Comparison of ENCODE assay signal across 1 cellular context in genomic region chr2:231034291-231034882, GRCh38.
A peak's percentile ranks its signal among the peaks of the same experiment; 100 is the strongest.
TF ChIP-seq lines count a peak whose summit lies in the region.

No MANE protein-coding gene starts in this region.

TF ChIP-seq in HepG2, 621 proteins besides CTCF, POLR2A, EP300 and RAD21 (continued from another document and continues in another):
- TF ChIP-seq TFE3 (CRISPR knock-in tag; IDR thresholded peaks at IDR 0.05) = no peak
- no peak for TF ChIP-seq PAX8 (CRISPR knock-in tag; IDR thresholded peaks at IDR 0.05; ENCODE audit: borderline replicate concordance)
- TF ChIP-seq, protein P1, sequence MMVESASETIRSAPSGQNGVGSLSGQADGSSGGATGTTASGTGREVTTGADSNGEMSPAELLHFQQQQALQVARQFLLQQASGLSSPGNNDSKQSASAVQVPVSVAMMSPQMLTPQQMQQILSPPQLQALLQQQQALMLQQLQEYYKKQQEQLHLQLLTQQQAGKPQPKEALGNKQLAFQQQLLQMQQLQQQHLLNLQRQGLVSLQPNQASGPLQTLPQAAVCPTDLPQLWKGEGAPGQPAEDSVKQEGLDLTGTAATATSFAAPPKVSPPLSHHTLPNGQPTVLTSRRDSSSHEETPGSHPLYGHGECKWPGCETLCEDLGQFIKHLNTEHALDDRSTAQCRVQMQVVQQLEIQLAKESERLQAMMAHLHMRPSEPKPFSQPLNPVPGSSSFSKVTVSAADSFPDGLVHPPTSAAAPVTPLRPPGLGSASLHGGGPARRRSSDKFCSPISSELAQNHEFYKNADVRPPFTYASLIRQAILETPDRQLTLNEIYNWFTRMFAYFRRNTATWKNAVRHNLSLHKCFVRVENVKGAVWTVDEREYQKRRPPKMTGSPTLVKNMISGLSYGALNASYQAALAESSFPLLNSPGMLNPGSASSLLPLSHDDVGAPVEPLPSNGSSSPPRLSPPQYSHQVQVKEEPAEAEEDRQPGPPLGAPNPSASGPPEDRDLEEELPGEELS (CRISPR knock-in tag; IDR thresholded peaks at IDR 0.05) = peak; percentile 42
- TF ChIP-seq DNMT3B (CRISPR knock-in tag; conservative IDR thresholded peaks at IDR 0.05) = no peak
- no peak for TF ChIP-seq KAT7 (CRISPR knock-in tag; IDR thresholded peaks at IDR 0.05; ENCODE audit: borderline replicate concordance)
- TF ChIP-seq MLLT10 (CRISPR knock-in tag; IDR thresholded peaks at IDR 0.05) = no peak
- TF ChIP-seq, protein P2, sequence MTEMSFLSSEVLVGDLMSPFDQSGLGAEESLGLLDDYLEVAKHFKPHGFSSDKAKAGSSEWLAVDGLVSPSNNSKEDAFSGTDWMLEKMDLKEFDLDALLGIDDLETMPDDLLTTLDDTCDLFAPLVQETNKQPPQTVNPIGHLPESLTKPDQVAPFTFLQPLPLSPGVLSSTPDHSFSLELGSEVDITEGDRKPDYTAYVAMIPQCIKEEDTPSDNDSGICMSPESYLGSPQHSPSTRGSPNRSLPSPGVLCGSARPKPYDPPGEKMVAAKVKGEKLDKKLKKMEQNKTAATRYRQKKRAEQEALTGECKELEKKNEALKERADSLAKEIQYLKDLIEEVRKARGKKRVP (CRISPR knock-in tag; IDR thresholded peaks at IDR 0.05) = no peak
- TF ChIP-seq, protein P3, sequence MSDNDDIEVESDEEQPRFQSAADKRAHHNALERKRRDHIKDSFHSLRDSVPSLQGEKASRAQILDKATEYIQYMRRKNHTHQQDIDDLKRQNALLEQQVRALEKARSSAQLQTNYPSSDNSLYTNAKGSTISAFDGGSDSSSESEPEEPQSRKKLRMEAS (IDR thresholded peaks at IDR 0.05) = no peak
- peak; percentile 60; the same call in 1 of the 2 replicates for TF ChIP-seq ELF3 (CRISPR knock-in tag; IDR thresholded peaks at IDR 0.05)
- no peak for TF ChIP-seq ZNF234 (CRISPR knock-in tag; conservative IDR thresholded peaks at IDR 0.05)
- TF ChIP-seq, protein P4, sequence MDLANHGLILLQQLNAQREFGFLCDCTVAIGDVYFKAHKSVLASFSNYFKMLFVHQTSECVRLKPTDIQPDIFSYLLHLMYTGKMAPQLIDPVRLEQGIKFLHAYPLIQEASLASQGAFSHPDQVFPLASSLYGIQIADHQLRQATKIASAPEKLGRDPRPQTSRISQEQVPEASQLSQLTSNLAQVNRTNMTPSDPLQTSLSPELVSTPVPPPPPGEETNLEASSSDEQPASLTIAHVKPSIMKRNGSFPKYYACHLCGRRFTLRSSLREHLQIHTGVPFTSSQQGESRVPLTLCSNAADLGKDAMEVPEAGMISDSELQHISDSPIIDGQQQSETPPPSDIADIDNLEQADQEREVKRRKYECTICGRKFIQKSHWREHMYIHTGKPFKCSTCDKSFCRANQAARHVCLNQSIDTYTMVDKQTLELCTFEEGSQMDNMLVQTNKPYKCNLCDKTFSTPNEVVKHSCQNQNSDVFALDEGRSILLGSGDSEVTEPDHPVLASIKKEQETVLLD (CRISPR knock-in tag; IDR thresholded peaks at IDR 0.05; ENCODE audit: low read depth) = no peak
- TF ChIP-seq, protein P5, sequence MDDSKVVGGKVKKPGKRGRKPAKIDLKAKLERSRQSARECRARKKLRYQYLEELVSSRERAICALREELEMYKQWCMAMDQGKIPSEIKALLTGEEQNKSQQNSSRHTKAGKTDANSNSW (CRISPR knock-in tag; IDR thresholded peaks at IDR 0.05; ENCODE audit: borderline replicate concordance) = no peak
- no peak for TF ChIP-seq GTF2F1 (IDR thresholded peaks at IDR 0.05; ENCODE audit: low read length)
- TF ChIP-seq CREM (IDR thresholded peaks at IDR 0.05) = peak; percentile 72; the same call in 1 of the 2 replicates
- no peak for TF ChIP-seq CREM (CRISPR knock-in tag; IDR thresholded peaks at IDR 0.05)
- no peak for TF ChIP-seq ZBTB7B (CRISPR knock-in tag; IDR thresholded peaks at IDR 0.05)
- TF ChIP-seq TBX3 (IDR thresholded peaks at IDR 0.05; ENCODE audit: borderline replicate concordance) = no peak
- TF ChIP-seq, protein P6, sequence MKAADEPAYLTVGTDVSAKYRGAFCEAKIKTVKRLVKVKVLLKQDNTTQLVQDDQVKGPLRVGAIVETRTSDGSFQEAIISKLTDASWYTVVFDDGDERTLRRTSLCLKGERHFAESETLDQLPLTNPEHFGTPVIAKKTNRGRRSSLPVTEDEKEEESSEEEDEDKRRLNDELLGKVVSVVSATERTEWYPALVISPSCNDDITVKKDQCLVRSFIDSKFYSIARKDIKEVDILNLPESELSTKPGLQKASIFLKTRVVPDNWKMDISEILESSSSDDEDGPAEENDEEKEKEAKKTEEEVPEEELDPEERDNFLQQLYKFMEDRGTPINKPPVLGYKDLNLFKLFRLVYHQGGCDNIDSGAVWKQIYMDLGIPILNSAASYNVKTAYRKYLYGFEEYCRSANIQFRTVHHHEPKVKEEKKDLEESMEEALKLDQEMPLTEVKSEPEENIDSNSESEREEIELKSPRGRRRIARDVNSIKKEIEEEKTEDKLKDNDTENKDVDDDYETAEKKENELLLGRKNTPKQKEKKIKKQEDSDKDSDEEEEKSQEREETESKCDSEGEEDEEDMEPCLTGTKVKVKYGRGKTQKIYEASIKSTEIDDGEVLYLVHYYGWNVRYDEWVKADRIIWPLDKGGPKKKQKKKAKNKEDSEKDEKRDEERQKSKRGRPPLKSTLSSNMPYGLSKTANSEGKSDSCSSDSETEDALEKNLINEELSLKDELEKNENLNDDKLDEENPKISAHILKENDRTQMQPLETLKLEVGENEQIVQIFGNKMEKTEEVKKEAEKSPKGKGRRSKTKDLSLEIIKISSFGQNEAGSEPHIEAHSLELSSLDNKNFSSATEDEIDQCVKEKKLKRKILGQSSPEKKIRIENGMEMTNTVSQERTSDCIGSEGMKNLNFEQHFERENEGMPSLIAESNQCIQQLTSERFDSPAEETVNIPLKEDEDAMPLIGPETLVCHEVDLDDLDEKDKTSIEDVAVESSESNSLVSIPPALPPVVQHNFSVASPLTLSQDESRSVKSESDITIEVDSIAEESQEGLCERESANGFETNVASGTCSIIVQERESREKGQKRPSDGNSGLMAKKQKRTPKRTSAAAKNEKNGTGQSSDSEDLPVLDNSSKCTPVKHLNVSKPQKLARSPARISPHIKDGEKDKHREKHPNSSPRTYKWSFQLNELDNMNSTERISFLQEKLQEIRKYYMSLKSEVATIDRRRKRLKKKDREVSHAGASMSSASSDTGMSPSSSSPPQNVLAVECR (CRISPR knock-in tag; IDR thresholded peaks at IDR 0.05; ENCODE audit: borderline replicate concordance) = peak; percentile 19; the same call in 1 of the 2 replicates
- no peak for TF ChIP-seq ZNF547 (CRISPR knock-in tag; IDR thresholded peaks at IDR 0.05)
- TF ChIP-seq ZBED4 (CRISPR knock-in tag; IDR thresholded peaks at IDR 0.05; ENCODE audit: borderline replicate concordance) = no peak
- TF ChIP-seq SPEN (CRISPR knock-in tag; IDR thresholded peaks at IDR 0.05; ENCODE audit: low read depth) = 0 out of 2 replicates have a peak, but pooled peaks have one; percentile 25
- no peak for TF ChIP-seq ZNF441 (CRISPR knock-in tag; IDR thresholded peaks at IDR 0.05; ENCODE audit: borderline replicate concordance)
- peak; percentile 83 for TF ChIP-seq ZNF232 (CRISPR knock-in tag; IDR thresholded peaks at IDR 0.05; ENCODE audit: borderline replicate concordance)
- no peak for TF ChIP-seq ZKSCAN8 (CRISPR knock-in tag; IDR thresholded peaks at IDR 0.05; ENCODE audit: borderline replicate concordance)
- TF ChIP-seq, protein P7, sequence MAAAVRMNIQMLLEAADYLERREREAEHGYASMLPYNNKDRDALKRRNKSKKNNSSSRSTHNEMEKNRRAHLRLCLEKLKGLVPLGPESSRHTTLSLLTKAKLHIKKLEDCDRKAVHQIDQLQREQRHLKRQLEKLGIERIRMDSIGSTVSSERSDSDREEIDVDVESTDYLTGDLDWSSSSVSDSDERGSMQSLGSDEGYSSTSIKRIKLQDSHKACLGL (CRISPR knock-in tag; IDR thresholded peaks at IDR 0.05) = no peak
- TF ChIP-seq AGO2 (optimal IDR thresholded peaks at IDR 0.05; ENCODE audit: low read depth, low read length) = no peak
- no peak for TF ChIP-seq NCOA1 (CRISPR knock-in tag; IDR thresholded peaks at IDR 0.05)
- no peak for TF ChIP-seq ZNF839 (CRISPR knock-in tag; IDR thresholded peaks at IDR 0.05; ENCODE audit: borderline replicate concordance)
- TF ChIP-seq SUZ12 (IDR thresholded peaks at IDR 0.05; ENCODE audit: low read depth, low read length) = no peak
- no peak for TF ChIP-seq EHMT2 (IDR thresholded peaks at IDR 0.05; ENCODE audit: borderline replicate concordance, low read depth, low read length)
- TF ChIP-seq ARNT (IDR thresholded peaks at IDR 0.05) = no peak
- TF ChIP-seq ZBTB33 (CRISPR knock-in tag; IDR thresholded peaks at IDR 0.05) = no peak
- TF ChIP-seq, protein P8, sequence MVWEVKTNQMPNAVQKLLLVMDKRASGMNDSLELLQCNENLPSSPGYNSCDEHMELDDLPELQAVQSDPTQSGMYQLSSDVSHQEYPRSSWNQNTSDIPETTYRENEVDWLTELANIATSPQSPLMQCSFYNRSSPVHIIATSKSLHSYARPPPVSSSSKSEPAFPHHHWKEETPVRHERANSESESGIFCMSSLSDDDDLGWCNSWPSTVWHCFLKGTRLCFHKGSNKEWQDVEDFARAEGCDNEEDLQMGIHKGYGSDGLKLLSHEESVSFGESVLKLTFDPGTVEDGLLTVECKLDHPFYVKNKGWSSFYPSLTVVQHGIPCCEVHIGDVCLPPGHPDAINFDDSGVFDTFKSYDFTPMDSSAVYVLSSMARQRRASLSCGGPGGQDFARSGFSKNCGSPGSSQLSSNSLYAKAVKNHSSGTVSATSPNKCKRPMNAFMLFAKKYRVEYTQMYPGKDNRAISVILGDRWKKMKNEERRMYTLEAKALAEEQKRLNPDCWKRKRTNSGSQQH (CRISPR knock-in tag; IDR thresholded peaks at IDR 0.05; ENCODE audit: low read depth) = no peak
- no peak for TF ChIP-seq ZNF780A (CRISPR knock-in tag; IDR thresholded peaks at IDR 0.05)
